Comparison of ENCODE assay signal across 22 cellular contexts in genomic region chr6:145155873-145156782, GRCh38.
DNase-seq lines count a peak whose midpoint lies in the region; ATAC-seq, FAIRE-seq and TF ChIP-seq lines count a peak whose summit lies in the region.
"Had no signal": no experiment of that assay in that cellular context is flagged by ENCODE, and none has a peak within 500 bp of the region (broad histone marks: within the 10 kb centered on the region; RNA-seq: fewer than 3 reads in every experiment).

No MANE protein-coding gene starts in this region.

- H3K36me3 ChIP-seq in PC-9 (ENCODE audit: low read depth) (no peaks in the 10 kb centered on the region), mesendoderm (ENCODE audit: control insufficient read depth, insufficient read depth, low read length) (no peaks in the 10 kb centered on the region)
- H3K36me3 ChIP-seq: colonic mucosa, thyroid gland had no signal

- H3K23ac ChIP-seq in mesendoderm (ENCODE audit: low read length), result no peak overlapping the region

- no peak overlapping the region for H4K5ac ChIP-seq in mesendoderm (ENCODE audit: low read length)

- no TSS peak for BruUV-seq in PC-9 (replicated peaks; lab: Mats Ljungman, UMichigan)

- FAIRE-seq in GM12891 (lab: Jason Lieb, UNC), result no peak

- POLR2A ChIA-PET in PC-9 (lab: Charles Lee; ENCODE audit: unreplicated experiment), result no interaction called here

- H2BK15ac ChIP-seq in mesendoderm (replicated peaks; ENCODE audit: low read depth), result no peak overlapping the region

- no peaks in the 10 kb centered on the region for H3K27me3 ChIP-seq in PC-9 (ENCODE audit: insufficient read depth, low read depth)
- no peaks in the 10 kb centered on the region for H3K27me3 ChIP-seq in mesendoderm (ENCODE audit: insufficient read depth, low read length, poor library complexity)
- H3K27me3 ChIP-seq: colonic mucosa, thyroid gland had no signal

- H3K79me2 ChIP-seq in PC-9 (ENCODE audit: low read depth), result no peaks in the 10 kb centered on the region
- no peaks in the 10 kb centered on the region for H3K79me2 ChIP-seq in mesendoderm (ENCODE audit: control insufficient read depth, insufficient read depth, low read length)

- H2AFZ ChIP-seq in PC-9, result no peak overlapping the region

- H3K27ac ChIP-seq in PC-9 (peak overlapping the region; percentile 34), mesendoderm (ENCODE audit: low read depth, low read length) (no peak overlapping the region)
- H3K27ac ChIP-seq: colonic mucosa, thyroid gland had no signal

- no peak for TF ChIP-seq CTCF in PC-9 (conservative IDR thresholded peaks at IDR 0.05)

- peaks cover 10% of the 10 kb centered on the region for H3K9me3 ChIP-seq in PC-9 (ENCODE audit: insufficient read depth, low read depth)
- H3K9me3 ChIP-seq: colonic mucosa, thyroid gland had no signal

- DNase-seq in GM12891 (ENCODE audit: insufficient read length, low spot score) (no peak), PC-9 (no peak), mesendoderm (no peak), NCI-H2081 treated with DMSO at 0.1 percent for 48 hours (lab: John Stamatoyannopoulos, UW) (no peak), NCI-H1092 treated with DMSO at 0.1 percent for 48 hours (lab: John Stamatoyannopoulos, UW) (no peak)
- no peak for DNase-seq in activated CD4-positive, CD25-positive, alpha-beta regulatory T cell (lab: John Stamatoyannopoulos, UW)
- no peak for DNase-seq in stimulated activated naive CD4-positive, alpha-beta T cell (lab: John Stamatoyannopoulos, UW)
- DNase-seq: activated CD8-positive, alpha-beta T cell treated with anti-CD3 and anti-CD28 coated beads, Interleukin-2, amount 10 ng/mL, durations not matched to agents 7 days and 5 days; activated T-cell treated with anti-CD3 and anti-CD28 coated beads, Interleukin-2, amount 50 U/mL, for 4 hours; CD4-positive, alpha-beta T cell; colonic mucosa; DMS79; Kasumi-1; NCI-H1694; retina; SHP77 treated with DMSO at 0.1 percent for 48 hours; stimulated activated CD4-positive, alpha-beta T cell treated with anti-CD3 and anti-CD28 coated beads, Interleukin-12 subunit alpha, Interleukin-12 subunit beta, amount 100 ng/mL, for 4 hours; T-helper 2 cell; thyroid gland had no signal

- peak overlapping the region; percentile 45 for H3K18ac ChIP-seq in mesendoderm (ENCODE audit: low read length)

- CTCF ChIA-PET in PC-9 (lab: Charles Lee), result interaction anchor here (0.5 kb wide), 1 partner anchor 8 kb away, joined by 3 read pairs; no protein-coding TSS in a partner anchor

- no peaks in the 10 kb centered on the region for H4K20me1 ChIP-seq in PC-9 (ENCODE audit: insufficient read depth)

- no peaks in the 10 kb centered on the region for H3K9me2 ChIP-seq in PC-9 (ENCODE audit: insufficient read depth)

- no peak overlapping the region for H3K9ac ChIP-seq in mesendoderm (ENCODE audit: low read length)

- H3F3A ChIP-seq in PC-9 (ENCODE audit: insufficient read depth, low read depth), result peaks cover 3% of the 10 kb centered on the region; the same call in 1 of the 2 replicates

- H2AK5ac ChIP-seq in mesendoderm (ENCODE audit: low read length), result no peak overlapping the region

- WGBS in mesendoderm (ENCODE audit: extremely low coverage, insufficient coverage, low lambda C conversion rate), result no CpG with 5 or more reads among the region's 2 CpGs

- H3K4me1 ChIP-seq in PC-9 (replicated peaks; ENCODE audit: insufficient read depth), result peaks cover 14% of the 10 kb centered on the region
- H3K4me1 ChIP-seq in mesendoderm (ENCODE audit: control insufficient read depth, low read depth, low read length), result no peaks in the 10 kb centered on the region
- H3K4me1 ChIP-seq: colonic mucosa, thyroid gland had no signal

- H4K8ac ChIP-seq in mesendoderm (ENCODE audit: low read depth, low read length), result no peak overlapping the region

- no peaks in the 10 kb centered on the region for H3K79me1 ChIP-seq in mesendoderm (ENCODE audit: low read length)

- no peak overlapping the region for H3K56ac ChIP-seq in mesendoderm (ENCODE audit: low read length)

- TF ChIP-seq POLR2A in GM12891 (IDR thresholded peaks at IDR 0.05; ENCODE audit: low read depth, low read length), result no peak

- H2BK5ac ChIP-seq in mesendoderm (ENCODE audit: low read length), result no peak overlapping the region

- H2BK120ac ChIP-seq in mesendoderm (ENCODE audit: low read depth, low read length), result no peak overlapping the region

- ATAC-seq in HG02885 (IDR thresholded peaks at IDR 0.05; ENCODE audit: poor library complexity, unreplicated experiment), result peak; percentile 57
- ATAC-seq: activated CD8-positive, alpha-beta T cell treated with anti-CD3 and anti-CD28 coated beads, Interleukin-2, amount 10 ng/mL, durations not matched to agents 7 days and 5 days; activated T-cell treated with anti-CD3 and anti-CD28 coated beads, Interleukin-2, amount 50 U/mL, for 4 hours; stimulated activated effector memory CD8-positive, alpha-beta T cell treated with anti-CD3 and anti-CD28 coated beads, Interleukin-12 subunit alpha, Interleukin-12 subunit beta, amount 100 ng/mL, for 72 hours; WTC11 had no signal

- H3K4ac ChIP-seq in mesendoderm (ENCODE audit: low read depth, low read length), result no peak overlapping the region

- H3K4me3 ChIP-seq in PC-9, result no peak overlapping the region
- H3K4me3 ChIP-seq in mesendoderm (ENCODE audit: low read length), result no peak overlapping the region
- H3K4me3 ChIP-seq: colonic mucosa, thyroid gland had no signal

- H3K4me2 ChIP-seq in PC-9 (peak overlapping the region; percentile 6; the same call in 1 of the 2 replicates), mesendoderm (ENCODE audit: low read length) (no peak overlapping the region)

- intact Hi-C loops in PC-9 (cut with micrococcal nuclease; ENCODE audit: unreplicated experiment), result no loop called here

TF ChIP-seq in GM12891, 5 proteins besides CTCF, POLR2A, EP300 and RAD21:
- no peak for TF ChIP-seq POLR2AphosphoS5 (IDR thresholded peaks at IDR 0.05; ENCODE audit: low read depth, low read length)
- TF ChIP-seq SPI1 (IDR thresholded peaks at IDR 0.05; ENCODE audit: low read depth, low read length), result peak; percentile 69
- no peak for TF ChIP-seq PAX5 (IDR thresholded peaks at IDR 0.05; ENCODE audit: insufficient read depth, low read length, severe bottlenecking)
- no peak for TF ChIP-seq POU2F2 (IDR thresholded peaks at IDR 0.05; ENCODE audit: low read depth, low read length)
